1 cellular context compared by ENCODE assay signal in genomic region chr17:47708312-47708863, GRCh38.
TF ChIP-seq lines count a peak whose summit lies in the region.

No MANE protein-coding gene starts in this region.

TF ChIP-seq in GM23338, 12 proteins besides CTCF, POLR2A, EP300 and RAD21 (continued from another document):
- TF ChIP-seq REST (IDR thresholded peaks at IDR 0.05; ENCODE audit: unreplicated experiment) (no peak), NANOG (IDR thresholded peaks at IDR 0.05; ENCODE audit: borderline replicate concordance) (no peak), CREB1 (CRISPR knock-in tag; IDR thresholded peaks at IDR 0.05; ENCODE audit: low read depth) (no peak), STAT1 (IDR thresholded peaks at IDR 0.05; ENCODE audit: unreplicated experiment) (no peak), ZNF331 (CRISPR knock-in tag; IDR thresholded peaks at IDR 0.05; ENCODE audit: low read depth) (no peak), EZH2 (IDR thresholded peaks at IDR 0.05; ENCODE audit: low read depth, unreplicated experiment) (no peak), JUNB (IDR thresholded peaks at IDR 0.05; ENCODE audit: unreplicated experiment) (no peak), ZNF114 (CRISPR knock-in tag; IDR thresholded peaks at IDR 0.05) (no peak), ZNF462 (CRISPR knock-in tag; IDR thresholded peaks at IDR 0.05) (no peak)
